ENCODE assay signal across 21 cellular contexts in the genomic region with DNA sequence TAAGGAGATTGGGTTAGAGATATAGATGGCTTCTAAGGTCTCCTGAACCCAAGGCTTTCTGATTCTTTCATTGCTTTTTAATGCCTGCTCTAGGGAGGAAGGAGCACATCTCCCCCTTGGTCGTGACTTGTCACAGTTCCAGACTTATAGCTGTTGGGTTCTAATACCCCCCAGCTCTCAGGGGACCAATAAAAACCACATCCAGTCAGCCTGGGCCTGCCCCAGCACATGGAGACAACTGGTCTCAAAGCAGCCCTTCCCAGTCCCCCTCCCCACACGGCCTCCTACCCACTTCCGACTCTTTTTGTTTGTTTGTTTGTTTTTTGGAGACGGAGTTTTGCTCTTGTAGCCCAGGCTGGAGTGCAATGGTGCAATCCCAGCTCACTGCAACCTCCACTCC.
"Had no signal": no experiment of that assay in that cellular context is flagged by ENCODE, and none has a peak within 500 bp of the region (broad histone marks: within the 10 kb centered on the region; RNA-seq: fewer than 3 reads in every experiment).

No MANE protein-coding gene starts in this region.

- H3K27ac Mint-ChIP-seq: activated CD4-positive, alpha-beta memory T cell treated with anti-CD3 and anti-CD28 coated beads, Interleukin-2, amount 10 ng/mL, durations not matched to agents 7 days and 5 days; activated naive CD4-positive, alpha-beta T cell treated with anti-CD3 and anti-CD28 coated beads for 36 hours; activated naive CD8-positive, alpha-beta T cell treated with anti-CD3 and anti-CD28 coated beads, Interleukin-2, amount 10 ng/mL, durations not matched to agents 7 days and 5 days had no signal

- H3K4me3 Mint-ChIP-seq: activated CD4-positive, alpha-beta memory T cell treated with anti-CD3 and anti-CD28 coated beads, Interleukin-2, amount 10 ng/mL, durations not matched to agents 7 days and 5 days; activated naive CD4-positive, alpha-beta T cell treated with anti-CD3 and anti-CD28 coated beads for 36 hours; activated naive CD8-positive, alpha-beta T cell treated with anti-CD3 and anti-CD28 coated beads, Interleukin-2, amount 10 ng/mL, durations not matched to agents 7 days and 5 days; activated T-cell treated with anti-CD3 and anti-CD28 coated beads, Interleukin-2, amount 50 U/mL, for 72 hours; nephron progenitor cell had no signal

- H3K9me3 Mint-ChIP-seq: activated CD4-positive, alpha-beta memory T cell treated with anti-CD3 and anti-CD28 coated beads, Interleukin-2, amount 10 ng/mL, durations not matched to agents 7 days and 5 days; activated naive CD4-positive, alpha-beta T cell treated with anti-CD3 and anti-CD28 coated beads for 36 hours; activated naive CD8-positive, alpha-beta T cell treated with anti-CD3 and anti-CD28 coated beads, Interleukin-2, amount 10 ng/mL, durations not matched to agents 7 days and 5 days; activated T-cell treated with anti-CD3 and anti-CD28 coated beads, Interleukin-2, amount 50 U/mL, for 72 hours; nephron progenitor cell had no signal

- H3K27ac ChIP-seq: breast epithelium, coronary artery, esophagus squamous epithelium, gastrocnemius medialis, parathyroid adenoma, stomach, suprapubic skin, tibial nerve had no signal

- H3K4me1 Mint-ChIP-seq: activated CD4-positive, alpha-beta memory T cell treated with anti-CD3 and anti-CD28 coated beads, Interleukin-2, amount 10 ng/mL, durations not matched to agents 7 days and 5 days; activated naive CD8-positive, alpha-beta T cell treated with anti-CD3 and anti-CD28 coated beads, Interleukin-2, amount 10 ng/mL, durations not matched to agents 7 days and 5 days had no signal

- H3K4me3 ChIP-seq: breast epithelium, coronary artery, esophagus squamous epithelium, gastrocnemius medialis, stomach, suprapubic skin, tibial nerve had no signal

- H3K9me3 ChIP-seq: breast epithelium, esophagus squamous epithelium, gastrocnemius medialis, stomach, suprapubic skin, tibial nerve had no signal

- H3K36me3 Mint-ChIP-seq: activated naive CD8-positive, alpha-beta T cell treated with anti-CD3 and anti-CD28 coated beads, Interleukin-2, amount 10 ng/mL, durations not matched to agents 7 days and 5 days had no signal

- DNase-seq: activated CD4-positive, alpha-beta memory T cell treated with anti-CD3 and anti-CD28 coated beads, Interleukin-2, amount 10 ng/mL, durations not matched to agents 7 days and 5 days; activated CD4-positive, alpha-beta T cell treated with anti-CD3 and anti-CD28 coated beads for 48 hours; activated CD4-positive, CD25-positive, alpha-beta regulatory T cell; activated effector memory CD4-positive, alpha-beta T cell treated with Interleukin-2 at 50 U/mL for 16 hours; activated naive CD4-positive, alpha-beta T cell treated with anti-CD3 and anti-CD28 coated beads for 36 hours; activated naive CD8-positive, alpha-beta T cell treated with anti-CD3 and anti-CD28 coated beads, Interleukin-2, amount 10 ng/mL, durations not matched to agents 7 days and 5 days; activated T-cell treated with anti-CD3 and anti-CD28 coated beads, Interleukin-2, amount 50 U/mL, for 72 hours; amniotic stem cell; esophagus squamous epithelium; gastrocnemius medialis; hippocampal formation; mesenchymal stem cell; nephron progenitor cell; stimulated activated CD4-positive, alpha-beta T cell treated with anti-CD3 and anti-CD28 coated beads, Interleukin-1b, Interleukin-23, amount 100 ng/mL, for 48 hours; stomach; T1000 had no signal

- H3K27me3 ChIP-seq: breast epithelium, esophagus squamous epithelium, gastrocnemius medialis, stomach, suprapubic skin, tibial nerve had no signal

- H3K27me3 Mint-ChIP-seq: activated CD4-positive, alpha-beta memory T cell treated with anti-CD3 and anti-CD28 coated beads, Interleukin-2, amount 10 ng/mL, durations not matched to agents 7 days and 5 days; activated naive CD8-positive, alpha-beta T cell treated with anti-CD3 and anti-CD28 coated beads, Interleukin-2, amount 10 ng/mL, durations not matched to agents 7 days and 5 days had no signal

- H3K36me3 ChIP-seq: breast epithelium had no signal

- H3K4me1 ChIP-seq: breast epithelium, parathyroid adenoma had no signal
